8 cellular contexts compared by ENCODE assay signal in genomic region chr12:642633-643477, GRCh38. TPM values are rescaled to one million over a fixed set of nuclear protein-coding genes. Genes with fewer than 3 reads are reported as not detected.
A peak's percentile ranks its signal among the peaks of the same experiment; 100 is the strongest.
DNase-seq lines count a peak whose midpoint lies in the region; ATAC-seq and TF ChIP-seq lines count a peak whose summit lies in the region.

No MANE protein-coding gene starts in this region.

- no peak for TF ChIP-seq POLR2A in stomach (IDR thresholded peaks at IDR 0.05)

- H3K27me3 Mint-ChIP-seq in nephron (ENCODE audit: low read depth), result peaks cover 6% of the 10 kb centered on the region

- in situ Hi-C loops in Panc1 (cut with HindIII; ENCODE audit: low pct_unique_long_range_greater_than_20kb, low sequenced_read_pairs), result no loop called here

- H3K4me1 ChIP-seq in Panc1 (ENCODE audit: control insufficient read depth, insufficient read depth, low read length) (peaks cover 48% of the 10 kb centered on the region), stomach (peaks cover 41 to 58% (median 43%) of the 10 kb centered on the region in 4 donors)

- H3K4me3 Mint-ChIP-seq in nephron, result peak overlapping the region; percentile 73 to 82 (median 80)

- no peak for DNase-seq in AG09309 (ENCODE audit: low read depth)
- DNase-seq in Panc1 (ENCODE audit: low read depth, low spot score), result no peak
- peak; percentile 74 for DNase-seq in activated effector memory CD4-positive, alpha-beta T cell treated with Interleukin-2 at 50 U/mL for 16 hours
- peak; percentile 73 for DNase-seq in fibroblast of villous mesenchyme (ENCODE audit: low read depth)
- peak; percentile 78 for DNase-seq in stomach

- POLR2A ChIA-PET in Panc1 (lab: Charles Lee), result interaction anchor here (0.6 kb wide), 1 partner anchor 9 kb away, joined by 3 read pairs; no protein-coding TSS in a partner anchor

- CTCF ChIA-PET in Panc1 (lab: Charles Lee), result no interaction called here

- peak overlapping the region; percentile 90 for H3K27ac ChIP-seq in Panc1 (ENCODE audit: low read length)
- peak overlapping the region; percentile 94 to 99 (median 97) for H3K27ac ChIP-seq in stomach

- TF ChIP-seq CTCF in AG09309 (IDR thresholded peaks at IDR 0.05; ENCODE audit: control insufficient read depth, insufficient read depth, low read depth, low read length, missing control alignments) (peak; percentile 25), Panc1 (IDR thresholded peaks at IDR 0.05) (no peak; the same call in 1 of the 2 replicates), fibroblast of villous mesenchyme (IDR thresholded peaks at IDR 0.05; ENCODE audit: insufficient read depth, low read depth, low read length) (peak; percentile 30), nephron (IDR thresholded peaks at IDR 0.05; ENCODE audit: unreplicated experiment in 3 of 3) (peak; percentile 12 to 43 (median 35)), stomach (IDR thresholded peaks at IDR 0.05) (peak in 5 of 7 experiments; percentile 3 to 25 (median 8))

- no peak for TF ChIP-seq EP300 in stomach (IDR thresholded peaks at IDR 0.05)

- WGBS in stomach, 5 donors, result 1 to 6% (median 1%) methylated on average over 35 to 96 of the region's 96 CpGs

- BruUV-seq in Panc1 (replicated peaks; lab: Mats Ljungman, UMichigan), result no TSS peak

- H3K4me3 ChIP-seq in AG09309 (ENCODE audit: control insufficient read depth, low read depth, low read length), result peak overlapping the region; percentile 30
- peak overlapping the region; percentile 21 to 29 for H3K4me3 ChIP-seq in Panc1 (ENCODE audit: low read depth in 2 of 2, low read length in 2 of 2)
- peak overlapping the region; percentile 59 for H3K4me3 ChIP-seq in fibroblast of villous mesenchyme (ENCODE audit: low read depth, low read length)
- peak overlapping the region; percentile 52 to 73 (median 63) for H3K4me3 ChIP-seq in stomach

- H3K27me3 ChIP-seq in Panc1 (ENCODE audit: control insufficient read depth, insufficient read depth, low read length) (no peaks in the 10 kb centered on the region), stomach (no peaks in the 10 kb centered on the region)

- no peaks in the 10 kb centered on the region for H3K9me3 Mint-ChIP-seq in nephron

- intact Hi-C loops in Panc1 (cut with micrococcal nuclease; ENCODE audit: unreplicated experiment) (loop anchor here (10.0 kb wide), 1 partner anchor 112 kb away; the partner anchor contains the start of gene WNK1), stomach (cut with DNase I; ENCODE audit: low total_unique reads) (no loop called here)

- no peaks in the 10 kb centered on the region for H3K36me3 ChIP-seq in Panc1 (ENCODE audit: control insufficient read depth, insufficient read depth, low read length)
- no peaks in the 10 kb centered on the region for H3K36me3 ChIP-seq in stomach

- H3K9me3 ChIP-seq in Panc1 (ENCODE audit: control insufficient read depth, insufficient read depth, low read depth, low read length) (no peaks in the 10 kb centered on the region), stomach (no peaks in the 10 kb centered on the region)

- ATAC-seq in GM18873 (IDR thresholded peaks at IDR 0.05; ENCODE audit: low FRiP score, unreplicated experiment), result peak; percentile 52
- ATAC-seq in HG03135 (IDR thresholded peaks at IDR 0.05; ENCODE audit: unreplicated experiment), result peak; percentile 60
- peak; percentile 60 for ATAC-seq in Panc1

- no peaks in the 10 kb centered on the region for H3K36me3 Mint-ChIP-seq in nephron (ENCODE audit: low read depth)

- peaks cover 38% of the 10 kb centered on the region for H3K4me1 Mint-ChIP-seq in nephron

- peak overlapping the region; percentile 90 to 93 (median 91) for H3K27ac Mint-ChIP-seq in nephron

RNA-seq across cellular contexts. Expression of gene NINJ2, which starts 20.4 kb away (rescaled TPM):
- total RNA-seq in Panc1 (2021; ENCODE audit: unreplicated experiment) (1.9 TPM), fibroblast of villous mesenchyme (0.32 and 0.43 TPM in 2 replicates), stomach (10 to 100 TPM in 1 of 5 donors, 1 to 10 TPM in 1, not detected in 3; 2.2 to 26.2 TPM)
- polyA plus RNA-seq in Panc1 (2012; ENCODE audit: insufficient read length), result 2.2 TPM
- 1 to 10 TPM; 2.0 to 5.2 (median 5.0) TPM for polyA plus RNA-seq in stomach

Comparison
In these comparisons a context has a peak if more than half of its experiments do, and no peak if none do; other contexts are left out.
1. DNase-seq: peak in activated effector memory CD4-positive, alpha-beta T cell treated with Interleukin-2 at 50 U/mL for 16 hours (single experiment), fibroblast of villous mesenchyme (single experiment) and stomach (single experiment); none in AG09309 (single experiment) and Panc1 (single experiment).
2. Peak in every context shown above with its lines, with median percentiles within 50 percentile points of each other: H3K4me3 ChIP-seq and ATAC-seq.